In genomic region chr17:67056746-67057490, GRCh38 we compare ENCODE assay signal across 2 cellular contexts.
TF ChIP-seq lines count a peak whose summit lies in the region.

No MANE protein-coding gene starts in this region.

TF ChIP-seq in SK-N-SH, 30 proteins besides CTCF, POLR2A, EP300 and RAD21 (continued from another document):
- TF ChIP-seq ZBTB33 (IDR thresholded peaks at IDR 0.05; ENCODE audit: borderline replicate concordance, low read depth) (no peak), NRF1 (IDR thresholded peaks at IDR 0.05; ENCODE audit: low read depth, low read length) (no peak), FOXJ3 (CRISPR knock-in tag; IDR thresholded peaks at IDR 0.05) (no peak), EZH2phosphoT487 (IDR thresholded peaks at IDR 0.05; ENCODE audit: borderline replicate concordance, low read depth) (no peak), TAF1 (IDR thresholded peaks at IDR 0.05; ENCODE audit: borderline replicate concordance, low read depth, low read length) (no peak), YY1 (IDR thresholded peaks at IDR 0.05; ENCODE audit: low read depth) (no peak), MXI1 (IDR thresholded peaks at IDR 0.05; ENCODE audit: low read depth, low read length) (no peak), MEF2A (IDR thresholded peaks at IDR 0.05; ENCODE audit: borderline replicate concordance, low read depth) (no peak), RFX5 (IDR thresholded peaks at IDR 0.05; ENCODE audit: low read length) (no peak)
- TF ChIP-seq, protein P1, sequence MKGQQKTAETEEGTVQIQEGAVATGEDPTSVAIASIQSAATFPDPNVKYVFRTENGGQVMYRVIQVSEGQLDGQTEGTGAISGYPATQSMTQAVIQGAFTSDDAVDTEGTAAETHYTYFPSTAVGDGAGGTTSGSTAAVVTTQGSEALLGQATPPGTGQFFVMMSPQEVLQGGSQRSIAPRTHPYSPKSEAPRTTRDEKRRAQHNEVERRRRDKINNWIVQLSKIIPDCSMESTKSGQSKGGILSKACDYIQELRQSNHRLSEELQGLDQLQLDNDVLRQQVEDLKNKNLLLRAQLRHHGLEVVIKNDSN (IDR thresholded peaks at IDR 0.05; ENCODE audit: borderline replicate concordance, low read depth) = no peak
TF ChIP-seq in SK-N-SH: peak in this region for 0.

TF ChIP-seq in SK-N-SH treated with all-trans-retinoic acid at 6 μM for 48 hours, 23 proteins besides CTCF, POLR2A, EP300 and RAD21 (continued from another document):
- no peak for TF ChIP-seq PATZ1 (CRISPR knock-in tag; IDR thresholded peaks at IDR 0.05; ENCODE audit: borderline replicate concordance)
- no peak for TF ChIP-seq ZFP3 (CRISPR knock-in tag; IDR thresholded peaks at IDR 0.05)
- TF ChIP-seq SNAI2 (CRISPR knock-in tag; IDR thresholded peaks at IDR 0.05) = no peak
- TF ChIP-seq, protein P2, sequence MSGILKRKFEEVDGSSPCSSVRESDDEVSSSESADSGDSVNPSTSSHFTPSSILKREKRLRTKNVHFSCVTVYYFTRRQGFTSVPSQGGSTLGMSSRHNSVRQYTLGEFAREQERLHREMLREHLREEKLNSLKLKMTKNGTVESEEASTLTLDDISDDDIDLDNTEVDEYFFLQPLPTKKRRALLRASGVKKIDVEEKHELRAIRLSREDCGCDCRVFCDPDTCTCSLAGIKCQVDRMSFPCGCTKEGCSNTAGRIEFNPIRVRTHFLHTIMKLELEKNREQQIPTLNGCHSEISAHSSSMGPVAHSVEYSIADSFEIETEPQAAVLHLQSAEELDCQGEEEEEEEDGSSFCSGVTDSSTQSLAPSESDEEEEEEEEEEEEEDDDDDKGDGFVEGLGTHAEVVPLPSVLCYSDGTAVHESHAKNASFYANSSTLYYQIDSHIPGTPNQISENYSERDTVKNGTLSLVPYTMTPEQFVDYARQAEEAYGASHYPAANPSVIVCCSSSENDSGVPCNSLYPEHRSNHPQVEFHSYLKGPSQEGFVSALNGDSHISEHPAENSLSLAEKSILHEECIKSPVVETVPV (CRISPR knock-in tag; IDR thresholded peaks at IDR 0.05) = no peak
- no peak for TF ChIP-seq ZNF8 (CRISPR knock-in tag; IDR thresholded peaks at IDR 0.05)
- TF ChIP-seq TOX (CRISPR knock-in tag; IDR thresholded peaks at IDR 0.05; ENCODE audit: borderline replicate concordance) = no peak
- no peak for TF ChIP-seq TCF4 (CRISPR knock-in tag; IDR thresholded peaks at IDR 0.05; ENCODE audit: borderline replicate concordance)
- no peak for TF ChIP-seq ZNF70 (CRISPR knock-in tag; IDR thresholded peaks at IDR 0.05)
- TF ChIP-seq, protein P3, sequence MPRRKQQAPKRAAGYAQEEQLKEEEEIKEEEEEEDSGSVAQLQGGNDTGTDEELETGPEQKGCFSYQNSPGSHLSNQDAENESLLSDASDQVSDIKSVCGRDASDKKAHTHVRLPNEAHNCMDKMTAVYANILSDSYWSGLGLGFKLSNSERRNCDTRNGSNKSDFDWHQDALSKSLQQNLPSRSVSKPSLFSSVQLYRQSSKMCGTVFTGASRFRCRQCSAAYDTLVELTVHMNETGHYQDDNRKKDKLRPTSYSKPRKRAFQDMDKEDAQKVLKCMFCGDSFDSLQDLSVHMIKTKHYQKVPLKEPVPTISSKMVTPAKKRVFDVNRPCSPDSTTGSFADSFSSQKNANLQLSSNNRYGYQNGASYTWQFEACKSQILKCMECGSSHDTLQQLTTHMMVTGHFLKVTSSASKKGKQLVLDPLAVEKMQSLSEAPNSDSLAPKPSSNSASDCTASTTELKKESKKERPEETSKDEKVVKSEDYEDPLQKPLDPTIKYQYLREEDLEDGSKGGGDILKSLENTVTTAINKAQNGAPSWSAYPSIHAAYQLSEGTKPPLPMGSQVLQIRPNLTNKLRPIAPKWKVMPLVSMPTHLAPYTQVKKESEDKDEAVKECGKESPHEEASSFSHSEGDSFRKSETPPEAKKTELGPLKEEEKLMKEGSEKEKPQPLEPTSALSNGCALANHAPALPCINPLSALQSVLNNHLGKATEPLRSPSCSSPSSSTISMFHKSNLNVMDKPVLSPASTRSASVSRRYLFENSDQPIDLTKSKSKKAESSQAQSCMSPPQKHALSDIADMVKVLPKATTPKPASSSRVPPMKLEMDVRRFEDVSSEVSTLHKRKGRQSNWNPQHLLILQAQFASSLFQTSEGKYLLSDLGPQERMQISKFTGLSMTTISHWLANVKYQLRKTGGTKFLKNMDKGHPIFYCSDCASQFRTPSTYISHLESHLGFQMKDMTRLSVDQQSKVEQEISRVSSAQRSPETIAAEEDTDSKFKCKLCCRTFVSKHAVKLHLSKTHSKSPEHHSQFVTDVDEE (CRISPR knock-in tag; IDR thresholded peaks at IDR 0.05) = no peak
- TF ChIP-seq ZNF565 (CRISPR knock-in tag; conservative IDR thresholded peaks at IDR 0.05; ENCODE audit: low read depth) = no peak
